In the genomic region with DNA sequence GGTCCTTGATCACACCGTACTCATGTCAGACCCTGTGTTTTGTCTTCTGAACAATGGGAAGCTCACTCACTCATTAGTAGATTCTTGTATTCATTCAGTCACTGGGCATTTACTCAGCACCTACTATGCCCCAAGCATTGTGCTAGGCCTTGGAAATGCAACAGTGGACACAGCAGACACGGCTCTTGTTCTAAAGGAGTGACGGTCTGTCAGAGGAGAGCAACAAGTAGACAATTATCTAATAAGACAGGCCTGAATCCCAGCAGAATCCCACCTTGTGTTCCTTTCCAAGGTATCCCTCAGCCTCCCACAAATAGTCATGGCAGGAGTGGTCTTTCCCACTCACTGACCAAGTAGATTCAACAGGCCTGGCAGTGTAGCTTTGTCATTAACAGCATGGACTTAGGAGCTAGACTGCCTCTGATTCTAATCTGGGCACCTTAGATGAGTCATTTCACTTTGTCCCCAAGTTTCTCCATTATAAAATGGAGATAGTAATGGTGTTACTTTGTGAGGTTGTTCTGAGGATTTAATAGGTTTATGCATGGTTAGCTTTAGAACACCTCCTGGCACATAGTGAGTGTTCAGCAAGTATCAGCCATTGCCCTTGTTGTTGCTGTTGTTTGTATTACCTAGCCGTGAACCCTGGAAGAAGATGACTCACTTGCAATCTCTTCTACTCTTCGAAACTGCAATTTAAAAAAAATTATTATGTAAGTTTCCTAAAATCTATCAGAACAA, we compare ENCODE assay signal across 1 cellular context.
TF ChIP-seq lines count a peak whose summit lies in the region.

No MANE protein-coding gene starts in this region.

TF ChIP-seq in K562, 482 proteins besides CTCF, POLR2A, EP300 and RAD21 (continued from another document):
- no peak for TF ChIP-seq PTTG1 (tag; IDR thresholded peaks at IDR 0.05; ENCODE audit: low read depth)
- no peak for TF ChIP-seq CBX1 (IDR thresholded peaks at IDR 0.05; ENCODE audit: low read depth)
- TF ChIP-seq, protein P1, sequence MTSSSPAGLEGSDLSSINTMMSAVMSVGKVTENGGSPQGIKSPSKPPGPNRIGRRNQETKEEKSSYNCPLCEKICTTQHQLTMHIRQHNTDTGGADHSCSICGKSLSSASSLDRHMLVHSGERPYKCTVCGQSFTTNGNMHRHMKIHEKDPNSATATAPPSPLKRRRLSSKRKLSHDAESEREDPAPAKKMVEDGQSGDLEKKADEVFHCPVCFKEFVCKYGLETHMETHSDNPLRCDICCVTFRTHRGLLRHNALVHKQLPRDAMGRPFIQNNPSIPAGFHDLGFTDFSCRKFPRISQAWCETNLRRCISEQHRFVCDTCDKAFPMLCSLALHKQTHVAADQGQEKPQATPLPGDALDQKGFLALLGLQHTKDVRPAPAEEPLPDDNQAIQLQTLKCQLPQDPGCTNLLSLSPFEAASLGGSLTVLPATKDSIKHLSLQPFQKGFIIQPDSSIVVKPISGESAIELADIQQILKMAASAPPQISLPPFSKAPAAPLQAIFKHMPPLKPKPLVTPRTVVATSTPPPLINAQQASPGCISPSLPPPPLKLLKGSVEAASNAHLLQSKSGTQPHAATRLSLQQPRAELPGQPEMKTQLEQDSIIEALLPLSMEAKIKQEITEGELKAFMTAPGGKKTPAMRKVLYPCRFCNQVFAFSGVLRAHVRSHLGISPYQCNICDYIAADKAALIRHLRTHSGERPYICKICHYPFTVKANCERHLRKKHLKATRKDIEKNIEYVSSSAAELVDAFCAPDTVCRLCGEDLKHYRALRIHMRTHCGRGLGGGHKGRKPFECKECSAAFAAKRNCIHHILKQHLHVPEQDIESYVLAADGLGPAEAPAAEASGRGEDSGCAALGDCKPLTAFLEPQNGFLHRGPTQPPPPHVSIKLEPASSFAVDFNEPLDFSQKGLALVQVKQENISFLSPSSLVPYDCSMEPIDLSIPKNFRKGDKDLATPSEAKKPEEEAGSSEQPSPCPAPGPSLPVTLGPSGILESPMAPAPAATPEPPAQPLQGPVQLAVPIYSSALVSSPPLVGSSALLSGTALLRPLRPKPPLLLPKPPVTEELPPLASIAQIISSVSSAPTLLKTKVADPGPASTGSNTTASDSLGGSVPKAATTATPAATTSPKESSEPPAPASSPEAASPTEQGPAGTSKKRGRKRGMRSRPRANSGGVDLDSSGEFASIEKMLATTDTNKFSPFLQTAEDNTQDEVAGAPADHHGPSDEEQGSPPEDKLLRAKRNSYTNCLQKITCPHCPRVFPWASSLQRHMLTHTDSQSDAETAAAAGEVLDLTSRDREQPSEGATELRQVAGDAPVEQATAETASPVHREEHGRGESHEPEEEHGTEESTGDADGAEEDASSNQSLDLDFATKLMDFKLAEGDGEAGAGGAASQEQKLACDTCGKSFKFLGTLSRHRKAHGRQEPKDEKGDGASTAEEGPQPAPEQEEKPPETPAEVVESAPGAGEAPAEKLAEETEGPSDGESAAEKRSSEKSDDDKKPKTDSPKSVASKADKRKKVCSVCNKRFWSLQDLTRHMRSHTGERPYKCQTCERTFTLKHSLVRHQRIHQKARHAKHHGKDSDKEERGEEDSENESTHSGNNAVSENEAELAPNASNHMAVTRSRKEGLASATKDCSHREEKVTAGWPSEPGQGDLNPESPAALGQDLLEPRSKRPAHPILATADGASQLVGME (CRISPR knock-in tag; IDR thresholded peaks at IDR 0.05) = no peak
- no peak for TF ChIP-seq ZNF589 (CRISPR knock-in tag; IDR thresholded peaks at IDR 0.05; ENCODE audit: low read depth)
- TF ChIP-seq ARID1B (IDR thresholded peaks at IDR 0.05) = no peak
- TF ChIP-seq KDM5B (IDR thresholded peaks at IDR 0.05; ENCODE audit: insufficient replicate concordance, low read depth, low read length) = no peak
- TF ChIP-seq, protein P2, sequence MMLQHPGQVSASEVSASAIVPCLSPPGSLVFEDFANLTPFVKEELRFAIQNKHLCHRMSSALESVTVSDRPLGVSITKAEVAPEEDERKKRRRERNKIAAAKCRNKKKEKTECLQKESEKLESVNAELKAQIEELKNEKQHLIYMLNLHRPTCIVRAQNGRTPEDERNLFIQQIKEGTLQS (IDR thresholded peaks at IDR 0.05) = peak; percentile 47
- TF ChIP-seq, protein P2 (CRISPR knock-in tag; conservative IDR thresholded peaks at IDR 0.05) = no peak
- no peak for TF ChIP-seq ZNF24 (IDR thresholded peaks at IDR 0.05)
- no peak for TF ChIP-seq SAFB2 (IDR thresholded peaks at IDR 0.05; ENCODE audit: borderline replicate concordance, low read depth, low read length, severe bottlenecking)
- TF ChIP-seq MEF2A (IDR thresholded peaks at IDR 0.05; ENCODE audit: control insufficient read depth, low read depth, low read length) = no peak
- TF ChIP-seq CREB3 (tag; conservative IDR thresholded peaks at IDR 0.05; ENCODE audit: low read depth) = no peak
- peak; percentile 25; the same call in 1 of the 2 replicates for TF ChIP-seq JUND (IDR thresholded peaks at IDR 0.05; ENCODE audit: borderline replicate concordance, low read depth, low read length)
- TF ChIP-seq JUND (tag; IDR thresholded peaks at IDR 0.05; ENCODE audit: borderline replicate concordance, low read depth, low read length) = peak; percentile 64; the same call in 1 of the 3 replicates
- no peak for TF ChIP-seq IRF2 (CRISPR knock-in tag; IDR thresholded peaks at IDR 0.05)
- no peak for TF ChIP-seq RBM17 (IDR thresholded peaks at IDR 0.05; ENCODE audit: borderline replicate concordance, low read depth, low read length)
- TF ChIP-seq ZNF655 (CRISPR knock-in tag; IDR thresholded peaks at IDR 0.05) = no peak
